Comparison of ENCODE assay signal across 8 cellular contexts in genomic region chr3:113947372-113948014, GRCh38. TPM values are rescaled to one million over a fixed set of nuclear protein-coding genes. Genes with fewer than 3 reads are reported as not detected.
DNase-seq lines count a peak whose midpoint lies in the region; ATAC-seq and TF ChIP-seq lines count a peak whose summit lies in the region.

Gene ZDHHC23, plus strand, starts transcription at chr3:113948013. Its CDS starts 790 bp downstream, at chr3:113948803.

- POLR2A ChIA-PET in A673 (lab: Charles Lee; ENCODE audit: low non-redundant PET), result no interaction called here

- CTCF ChIA-PET in A673 (lab: Charles Lee), result no interaction called here

- peak within 1 kb of the TSS; percentile 37 for H3K27ac Mint-ChIP-seq in central memory CD8-positive, alpha-beta T cell (ENCODE audit: low read depth)

- no TSS peak for BruUV-seq in A673 (replicated peaks; lab: Mats Ljungman, UMichigan)

- H3K27me3 Mint-ChIP-seq in central memory CD8-positive, alpha-beta T cell, result peaks cover 28% of the 10 kb centered on the region

- no peak for TF ChIP-seq CTCF in A673 (conservative IDR thresholded peaks at IDR 0.05; ENCODE audit: low read depth, low read length)

- H3K27me3 ChIP-seq in A673 (replicated peaks; ENCODE audit: insufficient read depth, low read depth, low read length, poor library complexity), result peaks cover 43% of the 10 kb centered on the region

- DNase-seq in A673 (ENCODE audit: low spot score), result peak; percentile 56
- DNase-seq in NCI-H2171 treated with DMSO at 0.1 percent for 48 hours (lab: John Stamatoyannopoulos, UW), result peak; percentile 75
- DNase-seq in activated CD4-positive, CD25-positive, alpha-beta regulatory T cell (lab: John Stamatoyannopoulos, UW), result peak; percentile 22 to 43 (median 41)
- DNase-seq in central memory CD8-positive, alpha-beta T cell (ENCODE audit: low spot score in 2 of 2), result peak; percentile 46 to 47
- peak; percentile 45 for DNase-seq in kidney glomerular epithelial cell (lab: John Stamatoyannopoulos, UW)
- DNase-seq in stimulated activated CD4-positive, alpha-beta T cell treated with anti-CD3 and anti-CD28 coated beads, Interleukin-1b, Interleukin-23, amount 100 ng/mL, for 24 hours (ENCODE audit: low read depth in 4 of 4, low spot score in 1 of 4), result peak; percentile 25 to 51 (median 34)

- H3K4me1 Mint-ChIP-seq in central memory CD8-positive, alpha-beta T cell, result peaks cover 17% of the 10 kb centered on the region

- H3K4me3 ChIP-seq in A673 (ENCODE audit: low read depth, low read length, poor library complexity, severe bottlenecking), result peak within 1 kb of the TSS; percentile 46

- peaks cover 2% of the 10 kb centered on the region for H3K36me3 Mint-ChIP-seq in central memory CD8-positive, alpha-beta T cell (ENCODE audit: insufficient read depth)

- H3K9me3 Mint-ChIP-seq in central memory CD8-positive, alpha-beta T cell, result no peaks in the 10 kb centered on the region

- H3K4me3 Mint-ChIP-seq in central memory CD8-positive, alpha-beta T cell, result peak within 1 kb of the TSS; percentile 83

- no peaks in the 10 kb centered on the region for H3K36me3 ChIP-seq in A673 (ENCODE audit: insufficient read depth, low read length, poor library complexity, severe bottlenecking)

- H3K9me3 ChIP-seq in A673 (ENCODE audit: low read depth, low read length, poor library complexity, severe bottlenecking), result no peaks in the 10 kb centered on the region

- intact Hi-C loops in A673 (cut with micrococcal nuclease; ENCODE audit: unreplicated experiment), result no loop called here

- ATAC-seq in GM18868 (IDR thresholded peaks at IDR 0.05; ENCODE audit: unreplicated experiment) (peak; percentile 77), HG03097 (IDR thresholded peaks at IDR 0.05; ENCODE audit: low FRiP score, unreplicated experiment) (peak; percentile 72)
- peak; percentile 93 for ATAC-seq in central memory CD8-positive, alpha-beta T cell (replicated peaks; ENCODE audit: extremely low read depth, poor library complexity, severe bottlenecking)

- H3K27ac ChIP-seq in A673 (ENCODE audit: low read depth, low read length, poor library complexity, severe bottlenecking), result no peak within 1 kb of the TSS

- H3K4me1 ChIP-seq in A673 (ENCODE audit: insufficient read depth, low read length, poor library complexity, severe bottlenecking), result no peaks in the 10 kb centered on the region

RNA-seq across cellular contexts. Expression of gene ZDHHC23, which starts in this region (rescaled TPM):
- total RNA-seq in A673 (2021), result 0.74 and 1.1 TPM in 2 replicates
